Comparison of ENCODE assay signal across 8 cellular contexts in the genomic region with DNA sequence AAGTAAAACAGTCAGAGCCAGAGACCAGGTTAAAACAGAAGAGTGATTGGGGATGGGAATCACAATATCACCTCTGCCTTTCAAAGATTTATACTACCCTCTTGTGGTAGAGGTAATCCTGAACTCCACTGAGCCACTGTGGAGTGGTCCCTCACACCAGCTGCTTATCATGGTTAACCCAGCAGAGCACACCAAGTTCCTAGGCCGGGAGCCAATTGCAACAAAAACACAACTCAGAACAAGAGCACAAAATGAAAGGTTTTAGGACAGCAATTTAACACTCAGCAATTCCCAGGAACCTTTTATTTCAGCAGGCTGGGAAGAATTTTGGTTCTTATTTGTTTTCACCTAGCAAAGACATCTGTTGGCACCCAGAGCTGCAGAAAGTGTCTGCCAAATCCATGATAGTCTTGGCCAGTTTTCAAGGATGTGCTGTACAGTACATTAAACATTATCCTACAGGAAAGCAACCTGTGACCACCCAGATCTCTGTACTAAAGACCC.
DNase-seq lines count a peak whose midpoint lies in the region; ATAC-seq and TF ChIP-seq lines count a peak whose summit lies in the region.

No MANE protein-coding gene starts in this region.

- POLR2A ChIA-PET in naive thymus-derived CD8-positive, alpha-beta T cell (lab: Charles Lee), result no interaction called here

- H3K36me3 ChIP-seq in H7 (replicated peaks; ENCODE audit: control insufficient read depth, insufficient read depth, low read length), result no peaks in the 10 kb centered on the region

- no peaks in the 10 kb centered on the region for H3K36me3 Mint-ChIP-seq in endothelial cell (ENCODE audit: low read depth, unreplicated experiment)
- H3K36me3 Mint-ChIP-seq in progenitor cell of endocrine pancreas (ENCODE audit: insufficient read depth), result no peaks in the 10 kb centered on the region
- no peaks in the 10 kb centered on the region for H3K36me3 Mint-ChIP-seq in immature natural killer cell
- H3K36me3 Mint-ChIP-seq in naive thymus-derived CD8-positive, alpha-beta T cell, result no peaks in the 10 kb centered on the region

- H3K27ac Mint-ChIP-seq in endothelial cell (ENCODE audit: unreplicated experiment) (no peak overlapping the region), progenitor cell of endocrine pancreas (no peak overlapping the region), immature natural killer cell (no peak overlapping the region)
- H3K27ac Mint-ChIP-seq in naive thymus-derived CD8-positive, alpha-beta T cell, result no peak overlapping the region

- H3K27me3 Mint-ChIP-seq in endothelial cell (ENCODE audit: unreplicated experiment) (no peaks in the 10 kb centered on the region), progenitor cell of endocrine pancreas (no peaks in the 10 kb centered on the region), immature natural killer cell (ENCODE audit: low read depth in 3 of 3) (peaks cover 0 to 3% (median 2%) of the 10 kb centered on the region in 3 donors)
- H3K27me3 Mint-ChIP-seq in naive thymus-derived CD8-positive, alpha-beta T cell, result peaks cover 0 to 2% (median 0%) of the 10 kb centered on the region in 5 donors

- no peaks in the 10 kb centered on the region for H3K4me1 Mint-ChIP-seq in endothelial cell (ENCODE audit: unreplicated experiment)
- peaks cover 2% of the 10 kb centered on the region for H3K4me1 Mint-ChIP-seq in progenitor cell of endocrine pancreas (ENCODE audit: low read depth)
- no peaks in the 10 kb centered on the region for H3K4me1 Mint-ChIP-seq in immature natural killer cell
- no peaks in the 10 kb centered on the region for H3K4me1 Mint-ChIP-seq in naive thymus-derived CD8-positive, alpha-beta T cell

- H3K27me3 ChIP-seq in H7 (ENCODE audit: control insufficient read depth, insufficient read depth, low read length), result no peaks in the 10 kb centered on the region

- H3K4me3 ChIP-seq in H7 (ENCODE audit: insufficient read depth, low read depth, low read length), result no peak overlapping the region

- H3K4me3 Mint-ChIP-seq in endothelial cell (ENCODE audit: unreplicated experiment) (no peak overlapping the region), progenitor cell of endocrine pancreas (ENCODE audit: low read depth) (no peak overlapping the region), immature natural killer cell (no peak overlapping the region)
- no peak overlapping the region for H3K4me3 Mint-ChIP-seq in naive thymus-derived CD8-positive, alpha-beta T cell

- no peak for ATAC-seq in naive thymus-derived CD8-positive, alpha-beta T cell

- TF ChIP-seq CTCF in endothelial cell (IDR thresholded peaks at IDR 0.05; ENCODE audit: unreplicated experiment) (no peak), progenitor cell of endocrine pancreas (IDR thresholded peaks at IDR 0.05; ENCODE audit: unreplicated experiment) (peak; percentile 57)

- H3K9me3 Mint-ChIP-seq in endothelial cell (ENCODE audit: unreplicated experiment) (no peaks in the 10 kb centered on the region), progenitor cell of endocrine pancreas (ENCODE audit: low read depth) (no peaks in the 10 kb centered on the region), immature natural killer cell (no peaks in the 10 kb centered on the region)
- peaks cover 0 to 3% (median 0%) of the 10 kb centered on the region in 9 donors for H3K9me3 Mint-ChIP-seq in naive thymus-derived CD8-positive, alpha-beta T cell

- peak; percentile 40 for DNase-seq in H7
- peak; percentile 33 for DNase-seq in NCI-H69 (lab: John Stamatoyannopoulos, UW)
- peak; percentile 11 for DNase-seq in endothelial cell (ENCODE audit: low spot score)
- no peak for DNase-seq in progenitor cell of endocrine pancreas (ENCODE audit: low spot score, unreplicated experiment)
- no peak for DNase-seq in immature natural killer cell
- no peak for DNase-seq in AG20443 (ENCODE audit: low spot score)
- no peak for DNase-seq in activated CD4-positive, alpha-beta T cell treated with anti-CD3 and anti-CD28 coated beads for 1 hour
- DNase-seq in naive thymus-derived CD8-positive, alpha-beta T cell, result no peak

Comparison
In these comparisons a context has a peak if more than half of its experiments do, and no peak if none do; other contexts are left out.
1. DNase-seq: peak in H7 (single experiment), NCI-H69 (single experiment) and endothelial cell (single experiment); none in progenitor cell of endocrine pancreas (single experiment), immature natural killer cell (0 of 3), AG20443 (single experiment), activated CD4-positive, alpha-beta T cell treated with anti-CD3 and anti-CD28 coated beads for 1 hour (single experiment) and naive thymus-derived CD8-positive, alpha-beta T cell (0 of 10).